ENCODE assay signal across 16 cellular contexts in genomic region chr13:31670831-31671617, GRCh38.
DNase-seq lines count a peak whose midpoint lies in the region; ATAC-seq and TF ChIP-seq lines count a peak whose summit lies in the region.
"Had no signal": no experiment of that assay in that cellular context is flagged by ENCODE, and none has a peak within 500 bp of the region (broad histone marks: within the 10 kb centered on the region; RNA-seq: fewer than 3 reads in every experiment).

No MANE protein-coding gene starts in this region.

- peak; percentile 27; the same call in 1 of the 2 replicates for TF ChIP-seq RAD21 in SK-N-SH (IDR thresholded peaks at IDR 0.05; ENCODE audit: low read length)

- H4K20me1 ChIP-seq in SK-N-SH (ENCODE audit: insufficient read depth) = no peaks in the 10 kb centered on the region

- H3K79me2 ChIP-seq in SK-N-SH (ENCODE audit: insufficient read depth) = no peaks in the 10 kb centered on the region

- no peaks in the 10 kb centered on the region for H3K9me3 ChIP-seq in SK-N-SH
- H3K9me3 ChIP-seq: A549 had no signal

- peak in 1 of 2 experiments; percentile 82; a peak in 2 of 4 replicates for TF ChIP-seq EP300 in SK-N-SH (IDR thresholded peaks at IDR 0.05; ENCODE audit: borderline replicate concordance in 1 of 2, low read depth in 1 of 2, low read length in 1 of 2)

- POLR2A ChIA-PET in SK-N-SH (lab: Yijun Ruan, JAX) = interaction anchor here (0.7 kb wide), 1 partner anchor 128 kb away, joined by 3 read pairs; no protein-coding TSS in a partner anchor

- H3K9ac ChIP-seq in SK-N-SH = no peak overlapping the region

- no peaks in the 10 kb centered on the region for H3K9me2 ChIP-seq in SK-N-SH

- in situ Hi-C loops in Caki2 (cut with HindIII; ENCODE audit: low pct_unique_long_range_greater_than_20kb, low sequenced_read_pairs) = no loop called here

- ATAC-seq in activated CD4-positive, CD25-positive, alpha-beta regulatory T cell treated with anti-CD3 and anti-CD28 coated beads, Interleukin-2, amount 50 U/mL, for 24 hours = no peak
- ATAC-seq: A549, Right ventricle myocardium inferior had no signal

- H2AFZ ChIP-seq in SK-N-SH (ENCODE audit: low read depth) = no peak overlapping the region

- H3K36me3 ChIP-seq in SK-N-SH (replicated peaks in 1 of 2; ENCODE audit: control insufficient read depth in 1 of 2, insufficient read depth in 2 of 2, low read length in 1 of 2) = no peaks in the 10 kb centered on the region

- H3F3A ChIP-seq in SK-N-SH (replicated peaks; ENCODE audit: insufficient read depth) = no peaks in the 10 kb centered on the region

- peak; percentile 1 for DNase-seq in Caki2 (ENCODE audit: low read depth)
- peak; percentile 58 for DNase-seq in HT-29 (ENCODE audit: low spot score)
- peak; percentile 47 for DNase-seq in SK-N-SH
- DNase-seq in foreskin fibroblast = peak; percentile 2 to 42
- DNase-seq in NCI-H748 treated with DMSO at 0.1 percent for 48 hours (lab: John Stamatoyannopoulos, UW) = no peak
- DNase-seq in NCI-H345 (lab: John Stamatoyannopoulos, UW) = no peak
- no peak for DNase-seq in inferior parietal cortex (ENCODE audit: extremely low spot score)
- DNase-seq: AML-193; CD4-positive, CD25-positive, alpha-beta regulatory T cell; NCI-H146; NCI-H2081 treated with DMSO at 0.1 percent for 48 hours; NCI-H2227 treated with DMSO at 0.1 percent for 48 hours; NCI-H69 had no signal

- H3K27me3 ChIP-seq in SK-N-SH (ENCODE audit: insufficient read depth) = no peaks in the 10 kb centered on the region

- no peak overlapping the region for H3K4me2 ChIP-seq in SK-N-SH
- H3K4me2 ChIP-seq: A549 had no signal

- peak overlapping the region in 1 of 2 experiments; percentile 94; a peak in 3 of 4 replicates for H3K27ac ChIP-seq in SK-N-SH (ENCODE audit: low read depth in 2 of 2, low read length in 1 of 2)
- H3K27ac ChIP-seq: A549 had no signal

- CTCF ChIA-PET in SK-N-SH (lab: Yijun Ruan, JAX) = interaction anchor here (0.6 to 2.1 kb wide), 5 partner anchors 11 to 470 kb away, joined by 3 to 5 read pairs (median 4); no protein-coding TSS in a partner anchor

- H3K4me3 ChIP-seq in SK-N-SH (ENCODE audit: low read depth in 2 of 2, low read length in 1 of 2) (no peak overlapping the region), foreskin fibroblast (ENCODE audit: low read depth in 1 of 2, low read length in 2 of 2) (no peak overlapping the region)
- H3K4me3 ChIP-seq: A549 had no signal

- peaks cover 0 to 20% of the 10 kb centered on the region in 2 experiments; a peak in 2 of 4 replicates for H3K4me1 ChIP-seq in SK-N-SH (ENCODE audit: control insufficient read depth in 1 of 2, insufficient read depth in 2 of 2, low read depth in 1 of 2, low read length in 1 of 2)
- H3K4me1 ChIP-seq: A549 had no signal

- TF ChIP-seq CTCF in SK-N-SH (IDR thresholded peaks at IDR 0.05) = no peak
- no peak for TF ChIP-seq CTCF in foreskin fibroblast (IDR thresholded peaks at IDR 0.05; ENCODE audit: low read depth, low read length)

- 19% methylated on average over 1 of the region's 1 CpG for WGBS in SK-N-SH (ENCODE audit: low lambda C conversion rate)

TF ChIP-seq in SK-N-SH, 30 proteins besides CTCF, POLR2A, EP300 and RAD21:
- TF ChIP-seq FOXJ3 (CRISPR knock-in tag; IDR thresholded peaks at IDR 0.05) (peak; percentile 51; the same call in 1 of the 2 replicates), RCOR1 (IDR thresholded peaks at IDR 0.05; ENCODE audit: low read length) (peak; percentile 68; the same call in 1 of the 2 replicates), CHD2 (IDR thresholded peaks at IDR 0.05; ENCODE audit: low read length, partially characterized antibody) (peak; percentile 62), EZH2phosphoT487 (IDR thresholded peaks at IDR 0.05; ENCODE audit: borderline replicate concordance, low read depth) (no peak), GATA2 (CRISPR knock-in tag; IDR thresholded peaks at IDR 0.05) (peak; percentile 79)

Comparison
In these comparisons a context has a peak if more than half of its experiments do, and no peak if none do; other contexts are left out.
1. DNase-seq: peak in Caki2 (single experiment), HT-29 (single experiment), SK-N-SH (single experiment) and foreskin fibroblast (2 of 2); none in NCI-H748 treated with DMSO at 0.1 percent for 48 hours (single experiment), NCI-H345 (single experiment) and inferior parietal cortex (single experiment).